Comparison of ENCODE assay signal across 22 cellular contexts in genomic region chr4:53505947-53506346, GRCh38.
DNase-seq lines count a peak whose midpoint lies in the region; ATAC-seq and TF ChIP-seq lines count a peak whose summit lies in the region.
"Had no signal": no experiment of that assay in that cellular context is flagged by ENCODE, and none has a peak within 500 bp of the region (broad histone marks: within the 10 kb centered on the region; RNA-seq: fewer than 3 reads in every experiment).

No MANE protein-coding gene starts in this region.

- DNase-seq in AG04449 (ENCODE audit: low read depth, low spot score) (no peak), H9 (no peak), SK-MEL-5 (ENCODE audit: low read depth, low spot score) (peak; percentile 44), uterus (no peak), NCI-H1092 treated with DMSO at 0.1 percent for 48 hours (lab: John Stamatoyannopoulos, UW) (no peak), GM03348 (ENCODE audit: low spot score) (no peak)
- DNase-seq: activated naive CD4-positive, alpha-beta T cell treated with Interleukin-2 at 50 U/mL for 16 hours; caudate nucleus; DMS53; hypothalamus; KBM-7; NCI-H2029; NCI-H774; nephron progenitor cell; stimulated activated CD4-positive, alpha-beta T cell treated with anti-CD3 and anti-CD28 coated beads, Interleukin-1b, Interleukin-23, amount 100 ng/mL, for 48 hours; stimulated activated CD8-positive, alpha-beta memory T cell treated with anti-CD3 and anti-CD28 coated beads, Interleukin-4, amount 100 ng/mL, for 48 hours; thyroid gland; WERI-Rb-1 had no signal

- POLR2A ChIA-PET in AG04449 (lab: Yijun Ruan, JAX) = no interaction called here

- H3K27ac Mint-ChIP-seq in H9 = peak overlapping the region in 1 of 3 experiments; percentile 15; a peak in 1 of 7 replicates

- no peaks in the 10 kb centered on the region for H3K9me3 ChIP-seq in H9 (ENCODE audit: control insufficient read depth, low read depth, low read length)
- H3K9me3 ChIP-seq in uterus = no peaks in the 10 kb centered on the region
- H3K9me3 ChIP-seq: right atrium auricular region, SJSA1, thyroid gland had no signal

- no peak overlapping the region for H3K4me3 Mint-ChIP-seq in H9
- H3K4me3 Mint-ChIP-seq: nephron progenitor cell had no signal

- no peak overlapping the region for H2BK20ac ChIP-seq in H9 (ENCODE audit: low read depth, low read length, poor library complexity, severe bottlenecking)

- H3K9ac ChIP-seq in H9 (ENCODE audit: extremely low read depth, insufficient read length, low read length) = no peak overlapping the region

- no peak overlapping the region for H2BK120ac ChIP-seq in H9 (ENCODE audit: low read depth, low read length, poor library complexity, severe bottlenecking)

- H4K8ac ChIP-seq in H9 (replicated peaks; ENCODE audit: insufficient read length, low read depth, low read length) = no peak overlapping the region

- H3K23ac ChIP-seq in H9 (ENCODE audit: insufficient read length, low read depth, low read length) = no peak overlapping the region

- TF ChIP-seq CTCF in AG04449 (IDR thresholded peaks at IDR 0.05; ENCODE audit: insufficient read depth, low read length, missing control alignments) (peak; percentile 16), H9 (conservative IDR thresholded peaks at IDR 0.05) (peak; percentile 45; the same call in 2 of the 3 replicates), uterus (IDR thresholded peaks at IDR 0.05) (no peak)

- no peak overlapping the region for H3K14ac ChIP-seq in H9 (ENCODE audit: insufficient read depth, low read length)

- no peak overlapping the region for H3K27ac ChIP-seq in H9 (ENCODE audit: insufficient read length, low read depth, low read length)
- H3K27ac ChIP-seq in uterus = no peak overlapping the region
- H3K27ac ChIP-seq: right atrium auricular region, SJSA1, thyroid gland, WERI-Rb-1 had no signal

- no peaks in the 10 kb centered on the region for H3K36me3 ChIP-seq in uterus
- H3K36me3 ChIP-seq: right atrium auricular region, SJSA1, thyroid gland, WERI-Rb-1 had no signal

- CTCF ChIA-PET in AG04449 (lab: Yijun Ruan, JAX) = interaction anchor here (0.6 to 2.1 kb wide), 17 partner anchors 9 to 728 kb away, joined by 3 to 12 read pairs (median 3); no protein-coding TSS in a partner anchor

- H4K91ac ChIP-seq in H9 (ENCODE audit: insufficient read length, low read depth, low read length) = no peak overlapping the region

- H4K20me1 ChIP-seq in H9 (ENCODE audit: control insufficient read depth, insufficient read depth, insufficient read length) = no peaks in the 10 kb centered on the region

- no peak overlapping the region for H3K18ac ChIP-seq in H9 (ENCODE audit: insufficient read length, low read depth, low read length)

- TF ChIP-seq POLR2A in uterus (IDR thresholded peaks at IDR 0.05) = no peak

- no peak overlapping the region for H3K56ac ChIP-seq in H9 (ENCODE audit: insufficient read length, low read depth, low read length)

- no peak overlapping the region for H2BK5ac ChIP-seq in H9 (ENCODE audit: insufficient read length, low read length)

- ATAC-seq in esophagus mucosa (peak; percentile 35), HG03565 (IDR thresholded peaks at IDR 0.05; ENCODE audit: unreplicated experiment) (no peak)

- in situ Hi-C loops in SK-MEL-5 (cut with HindIII; ENCODE audit: low pct_unique_long_range_greater_than_20kb, low sequenced_read_pairs) = no loop called here

- no peaks in the 10 kb centered on the region for H3K4me1 Mint-ChIP-seq in H9

- H3K79me1 ChIP-seq in H9 (ENCODE audit: insufficient read depth, low read depth, low read length, poor library complexity, severe bottlenecking) = no peaks in the 10 kb centered on the region

- H3K23me2 ChIP-seq in H9 (ENCODE audit: insufficient read length, low read depth, low read length, poor library complexity, severe bottlenecking) = no peaks in the 10 kb centered on the region

- intact Hi-C loops in uterus (cut with DNase I; ENCODE audit: low total_unique reads) = no loop called here

- H4K5ac ChIP-seq in H9 (ENCODE audit: insufficient read length, low read depth, low read length) = no peak overlapping the region

- H3K4ac ChIP-seq in H9 (ENCODE audit: low read depth, low read length) = no peak overlapping the region

- H2BK12ac ChIP-seq in H9 (ENCODE audit: insufficient read length, low read depth, low read length) = no peak overlapping the region

- no peaks in the 10 kb centered on the region for H3K27me3 Mint-ChIP-seq in H9 (ENCODE audit: low read depth)

- H3K4me2 ChIP-seq in H9 (ENCODE audit: insufficient read depth, insufficient read length, low read length) = no peak overlapping the region

- H3K79me2 ChIP-seq in H9 (ENCODE audit: insufficient read depth, low read length) = no peaks in the 10 kb centered on the region

- no peaks in the 10 kb centered on the region for H3K4me1 ChIP-seq in H9 (ENCODE audit: insufficient read depth, low read length)
- peaks cover 0 to 5% of the 10 kb centered on the region in 2 donors for H3K4me1 ChIP-seq in uterus

- no peaks in the 10 kb centered on the region for H3K27me3 ChIP-seq in H9 (ENCODE audit: insufficient read depth, low read length)
- H3K27me3 ChIP-seq in uterus = no peaks in the 10 kb centered on the region
- H3K27me3 ChIP-seq: right atrium auricular region, SJSA1, thyroid gland had no signal

- H3T11ph ChIP-seq in H9 (ENCODE audit: low read length) = no peak overlapping the region

- no peak overlapping the region for H3K4me3 ChIP-seq in AG04449 (ENCODE audit: low read depth, low read length)
- no peak overlapping the region for H3K4me3 ChIP-seq in uterus
- H3K4me3 ChIP-seq: right atrium auricular region, SJSA1, thyroid gland had no signal

- no peak overlapping the region for H2AFZ ChIP-seq in H9 (ENCODE audit: low read length)

- H2BK15ac ChIP-seq in H9 (ENCODE audit: low read depth, low read length) = no peak overlapping the region

- no peak overlapping the region for H2AK5ac ChIP-seq in H9 (ENCODE audit: insufficient read length, low read length)

- H3K36me3 Mint-ChIP-seq in H9 (ENCODE audit: insufficient read depth in 1 of 3, low read depth in 3 of 3) = no peaks in the 10 kb centered on the region

- no peaks in the 10 kb centered on the region for H3K9me3 Mint-ChIP-seq in H9
- H3K9me3 Mint-ChIP-seq: nephron progenitor cell had no signal

- WGBS in H9 (ENCODE audit: extremely low coverage, insufficient read length, low lambda C conversion rate) = no CpG with 5 or more reads among the region's 2 CpGs

Comparison
In these comparisons a context has a peak if more than half of its experiments do, and no peak if none do; other contexts are left out.
1. CTCF ChIP-seq: peak in AG04449 (single experiment) and H9 (single experiment); none in uterus (0 of 4).